6 cellular contexts compared by ENCODE assay signal in genomic region chr6:123873974-123874373, GRCh38.
"Had no signal": no experiment of that assay in that cellular context is flagged by ENCODE, and none has a peak within 500 bp of the region (broad histone marks: within the 10 kb centered on the region; RNA-seq: fewer than 3 reads in every experiment).

No MANE protein-coding gene starts in this region.

- H3K4me3 ChIP-seq: HAP-1 had no signal

- H3K27me3 Mint-ChIP-seq: IgD-negative memory B cell had no signal

- H3K4me3 Mint-ChIP-seq: IgD-negative memory B cell had no signal

- H3K36me3 Mint-ChIP-seq: IgD-negative memory B cell had no signal

- H3K4me1 ChIP-seq: HAP-1 had no signal

- H3K36me3 ChIP-seq: HAP-1 had no signal

- H3K27ac Mint-ChIP-seq: IgD-negative memory B cell had no signal

- DNase-seq: GOT3, H7, KBM-7 had no signal

- ATAC-seq: HCT116 had no signal
